Comparison of ENCODE assay signal across 1 cellular context in the genomic region with DNA sequence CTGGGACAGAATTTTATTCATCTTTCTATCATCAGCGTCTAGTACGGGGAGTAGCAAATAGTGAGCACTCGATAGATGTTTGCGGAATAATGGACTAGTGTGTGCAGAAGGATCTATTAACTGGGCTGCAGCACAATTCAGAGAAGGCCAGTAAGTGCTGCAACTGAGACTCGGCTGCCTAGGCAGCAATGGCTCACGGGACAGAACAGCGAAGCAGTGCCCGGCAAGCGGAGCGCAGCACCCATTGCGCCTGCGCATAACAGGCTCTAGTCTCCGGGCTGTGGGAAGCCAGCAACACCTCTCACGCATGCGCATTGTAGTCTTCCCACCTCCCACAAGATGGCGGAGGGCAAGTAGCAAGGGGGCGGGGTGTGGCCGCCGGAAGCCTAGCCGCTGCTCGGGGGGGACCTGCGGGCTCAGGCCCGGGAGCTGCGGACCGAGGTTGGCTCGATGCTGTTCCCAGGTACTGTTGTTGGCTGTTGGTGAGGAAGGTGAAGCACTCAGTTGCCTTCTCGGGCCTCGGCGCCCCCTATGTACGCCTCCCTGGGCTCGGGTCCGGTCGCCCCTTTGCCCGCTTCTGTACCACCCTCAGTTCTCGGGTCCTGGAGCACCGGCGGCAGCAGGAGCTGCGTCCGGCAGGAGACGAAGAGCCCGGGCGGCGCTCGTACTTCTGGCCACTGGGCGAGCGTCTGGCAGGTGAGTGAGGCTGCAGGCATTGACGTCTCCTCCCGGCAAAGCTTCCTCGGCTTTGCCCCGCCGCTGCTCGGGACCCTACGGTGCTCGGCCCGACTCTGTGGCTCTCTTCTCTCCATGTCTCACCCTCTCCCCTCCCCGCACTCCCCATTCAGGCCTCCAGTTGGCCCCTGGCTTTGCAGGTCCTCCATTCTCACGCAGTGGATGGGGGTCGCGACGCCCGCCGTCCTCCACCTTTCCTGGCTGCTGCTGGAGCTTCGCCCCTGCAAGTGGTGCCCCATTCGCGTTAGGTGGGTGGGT.
TF ChIP-seq lines count a peak whose summit lies in the region.

No MANE protein-coding gene starts in this region.

TF ChIP-seq in H1, 55 proteins besides CTCF, POLR2A, EP300 and RAD21 (continues in another document):
- TF ChIP-seq CREB1 (IDR thresholded peaks at IDR 0.05) (no peak), HDAC2 (IDR thresholded peaks at IDR 0.05; ENCODE audit: borderline replicate concordance in 1 of 2, low read depth in 2 of 2, low read length in 2 of 2) (0 out of 4 replicates have a peak, but pooled peaks of 1 of the 2 experiments have one; percentile 42), RNF2 (IDR thresholded peaks at IDR 0.05; ENCODE audit: borderline replicate concordance, low read depth, low read length, missing control alignments, poor library complexity, severe bottlenecking) (no peak), BRCA1 (IDR thresholded peaks at IDR 0.05; ENCODE audit: low read depth, low read length) (no peak), PHF8 (conservative IDR thresholded peaks at IDR 0.05; ENCODE audit: low read depth, low read length) (peak; percentile 92), CHD1 (IDR thresholded peaks at IDR 0.05; ENCODE audit: low read depth, low read length) (no peak; the same call in 1 of the 2 replicates), POU5F1 (IDR thresholded peaks at IDR 0.05; ENCODE audit: low read depth, low read length) (no peak), TAF7 (optimal IDR thresholded peaks at IDR 0.05; ENCODE audit: borderline replicate concordance, low read depth, low read length) (peak; percentile 57), CBX8 (IDR thresholded peaks at IDR 0.05; ENCODE audit: borderline replicate concordance, low read depth, low read length) (no peak), TCF12 (IDR thresholded peaks at IDR 0.05; ENCODE audit: low read depth, low read length) (no peak), KDM4A (IDR thresholded peaks at IDR 0.05; ENCODE audit: low read depth, low read length, severe bottlenecking) (peak; percentile 83), HDAC6 (IDR thresholded peaks at IDR 0.05; ENCODE audit: low read depth, low read length) (no peak), POLR2AphosphoS5 (IDR thresholded peaks at IDR 0.05; ENCODE audit: low read depth, low read length) (peak; percentile 89), SP4 (IDR thresholded peaks at IDR 0.05; ENCODE audit: low read length) (peak; percentile 51; the same call in 1 of the 2 replicates), KDM1A (IDR thresholded peaks at IDR 0.05; ENCODE audit: borderline replicate concordance, low read length) (no peak), SP1 (IDR thresholded peaks at IDR 0.05; ENCODE audit: low read depth, low read length) (no peak), NANOG (IDR thresholded peaks at IDR 0.05; ENCODE audit: insufficient read depth, low read depth, low read length, poor library complexity, severe bottlenecking) (no peak), SIX5 (IDR thresholded peaks at IDR 0.05; ENCODE audit: low read depth, low read length) (no peak), GABPA (IDR thresholded peaks at IDR 0.05; ENCODE audit: borderline replicate concordance, insufficient read depth, low read length) (no peak), GTF2F1 (IDR thresholded peaks at IDR 0.05; ENCODE audit: borderline replicate concordance, low read depth, low read length) (peak; percentile 72; the same call in 1 of the 2 replicates), JUND (IDR thresholded peaks at IDR 0.05; ENCODE audit: low read length) (0 out of 2 replicates have a peak, but pooled peaks have one; percentile 25), EZH2 (IDR thresholded peaks at IDR 0.05; ENCODE audit: low read depth, low read length, severe bottlenecking) (no peak), CEBPB (IDR thresholded peaks at IDR 0.05; ENCODE audit: low read depth, low read length) (no peak), ASH2L (IDR thresholded peaks at IDR 0.05; ENCODE audit: low read length) (peak; percentile 97), TBP (IDR thresholded peaks at IDR 0.05; ENCODE audit: low read depth, low read length) (peak; percentile 74; the same call in 1 of the 2 replicates), SIN3A (conservative IDR thresholded peaks at IDR 0.05 in 1 of 2, IDR thresholded peaks at IDR 0.05 in 1 of 2; ENCODE audit: low read depth in 1 of 2, low read length in 2 of 2) (peak; percentile 19 to 64; a peak in 2 of 4 replicates), NRF1 (IDR thresholded peaks at IDR 0.05; ENCODE audit: low read depth, low read length) (peak; percentile 99), CHD2 (IDR thresholded peaks at IDR 0.05; ENCODE audit: low read length) (no peak), RXRA (IDR thresholded peaks at IDR 0.05; ENCODE audit: insufficient read depth, low read depth, low read length) (no peak), BACH1 (IDR thresholded peaks at IDR 0.05; ENCODE audit: low read length) (no peak), EGR1 (IDR thresholded peaks at IDR 0.05; ENCODE audit: borderline replicate concordance, low read depth, low read length) (no peak), JUN (IDR thresholded peaks at IDR 0.05; ENCODE audit: low read depth, low read length) (no peak), RFX5 (IDR thresholded peaks at IDR 0.05; ENCODE audit: borderline replicate concordance, low read depth, low read length) (no peak), TEAD4 (IDR thresholded peaks at IDR 0.05; ENCODE audit: low read depth, low read length) (no peak), SP2 (IDR thresholded peaks at IDR 0.05; ENCODE audit: low read length) (no peak), SIRT6 (IDR thresholded peaks at IDR 0.05; ENCODE audit: low read length) (no peak), ZNF274 (IDR thresholded peaks at IDR 0.05; ENCODE audit: borderline replicate concordance, extremely low read depth, low read length) (no peak), SUZ12 (IDR thresholded peaks at IDR 0.05; ENCODE audit: low read length) (no peak), SAP30 (IDR thresholded peaks at IDR 0.05; ENCODE audit: insufficient read depth, insufficient replicate concordance, low read length) (peak; percentile 49), RBBP5 (IDR thresholded peaks at IDR 0.05; ENCODE audit: borderline replicate concordance, low read depth, low read length) (peak; percentile 98), CTBP2 (IDR thresholded peaks at IDR 0.05; ENCODE audit: borderline replicate concordance, insufficient read depth, insufficient read length, low read length) (no peak), FOSL1 (IDR thresholded peaks at IDR 0.05; ENCODE audit: insufficient read depth, low read depth, low read length) (no peak), BCL11A (IDR thresholded peaks at IDR 0.05; ENCODE audit: low read depth in 2 of 2, low read length in 2 of 2) (no peak), CBX5 (IDR thresholded peaks at IDR 0.05; ENCODE audit: low read depth, low read length) (no peak), SRF (IDR thresholded peaks at IDR 0.05; ENCODE audit: low read depth, low read length) (no peak), YY1 (IDR thresholded peaks at IDR 0.05; ENCODE audit: low read depth, low read length) (peak; percentile 96), KDM5A (IDR thresholded peaks at IDR 0.05; ENCODE audit: low read length) (no peak), TAF1 (IDR thresholded peaks at IDR 0.05; ENCODE audit: low read depth, low read length) (peak; percentile 92)
- TF ChIP-seq, protein P1, sequence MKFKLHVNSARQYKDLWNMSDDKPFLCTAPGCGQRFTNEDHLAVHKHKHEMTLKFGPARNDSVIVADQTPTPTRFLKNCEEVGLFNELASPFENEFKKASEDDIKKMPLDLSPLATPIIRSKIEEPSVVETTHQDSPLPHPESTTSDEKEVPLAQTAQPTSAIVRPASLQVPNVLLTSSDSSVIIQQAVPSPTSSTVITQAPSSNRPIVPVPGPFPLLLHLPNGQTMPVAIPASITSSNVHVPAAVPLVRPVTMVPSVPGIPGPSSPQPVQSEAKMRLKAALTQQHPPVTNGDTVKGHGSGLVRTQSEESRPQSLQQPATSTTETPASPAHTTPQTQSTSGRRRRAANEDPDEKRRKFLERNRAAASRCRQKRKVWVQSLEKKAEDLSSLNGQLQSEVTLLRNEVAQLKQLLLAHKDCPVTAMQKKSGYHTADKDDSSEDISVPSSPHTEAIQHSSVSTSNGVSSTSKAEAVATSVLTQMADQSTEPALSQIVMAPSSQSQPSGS (IDR thresholded peaks at IDR 0.05; ENCODE audit: low read length): no peak
- TF ChIP-seq, protein P2, sequence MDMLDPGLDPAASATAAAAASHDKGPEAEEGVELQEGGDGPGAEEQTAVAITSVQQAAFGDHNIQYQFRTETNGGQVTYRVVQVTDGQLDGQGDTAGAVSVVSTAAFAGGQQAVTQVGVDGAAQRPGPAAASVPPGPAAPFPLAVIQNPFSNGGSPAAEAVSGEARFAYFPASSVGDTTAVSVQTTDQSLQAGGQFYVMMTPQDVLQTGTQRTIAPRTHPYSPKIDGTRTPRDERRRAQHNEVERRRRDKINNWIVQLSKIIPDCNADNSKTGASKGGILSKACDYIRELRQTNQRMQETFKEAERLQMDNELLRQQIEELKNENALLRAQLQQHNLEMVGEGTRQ (IDR thresholded peaks at IDR 0.05; ENCODE audit: low read length): no peak
- TF ChIP-seq, protein P3, sequence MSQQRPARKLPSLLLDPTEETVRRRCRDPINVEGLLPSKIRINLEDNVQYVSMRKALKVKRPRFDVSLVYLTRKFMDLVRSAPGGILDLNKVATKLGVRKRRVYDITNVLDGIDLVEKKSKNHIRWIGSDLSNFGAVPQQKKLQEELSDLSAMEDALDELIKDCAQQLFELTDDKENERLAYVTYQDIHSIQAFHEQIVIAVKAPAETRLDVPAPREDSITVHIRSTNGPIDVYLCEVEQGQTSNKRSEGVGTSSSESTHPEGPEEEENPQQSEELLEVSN (IDR thresholded peaks at IDR 0.05): no peak
- TF ChIP-seq, protein P4, sequence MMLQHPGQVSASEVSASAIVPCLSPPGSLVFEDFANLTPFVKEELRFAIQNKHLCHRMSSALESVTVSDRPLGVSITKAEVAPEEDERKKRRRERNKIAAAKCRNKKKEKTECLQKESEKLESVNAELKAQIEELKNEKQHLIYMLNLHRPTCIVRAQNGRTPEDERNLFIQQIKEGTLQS (IDR thresholded peaks at IDR 0.05; ENCODE audit: insufficient read depth, low read depth, low read length): no peak
- TF ChIP-seq, protein P5, sequence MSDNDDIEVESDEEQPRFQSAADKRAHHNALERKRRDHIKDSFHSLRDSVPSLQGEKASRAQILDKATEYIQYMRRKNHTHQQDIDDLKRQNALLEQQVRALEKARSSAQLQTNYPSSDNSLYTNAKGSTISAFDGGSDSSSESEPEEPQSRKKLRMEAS (IDR thresholded peaks at IDR 0.05): 0 out of 2 replicates have a peak, but pooled peaks have one; percentile 14
